ENCODE assay signal across 13 cellular contexts in the genomic region with DNA sequence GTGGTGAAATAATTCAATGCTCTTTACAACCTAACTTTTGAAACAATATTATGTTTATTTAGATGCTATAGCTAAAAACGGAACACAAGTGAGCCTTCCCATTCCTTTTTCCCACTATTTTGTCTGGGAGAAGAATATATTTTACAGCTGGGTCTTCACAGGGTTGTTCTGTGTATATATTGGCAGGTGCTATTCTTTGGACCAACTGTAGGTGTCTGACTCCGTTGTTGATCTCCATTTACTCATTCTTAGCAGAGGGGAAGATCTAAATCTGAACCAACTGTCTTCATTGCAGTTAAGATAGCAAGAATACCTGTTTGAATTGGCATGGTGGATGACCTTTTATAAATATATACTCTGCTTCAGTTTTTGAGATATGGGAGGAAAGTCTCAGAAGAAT.
DNase-seq lines count a peak whose midpoint lies in the region; ATAC-seq and TF ChIP-seq lines count a peak whose summit lies in the region.
"Had no signal": no experiment of that assay in that cellular context is flagged by ENCODE, and none has a peak within 500 bp of the region (broad histone marks: within the 10 kb centered on the region; RNA-seq: fewer than 3 reads in every experiment).

No MANE protein-coding gene starts in this region.

- in situ Hi-C loops in Panc1 (cut with HindIII; ENCODE audit: low pct_unique_long_range_greater_than_20kb, low sequenced_read_pairs): no loop called here

- no peak overlapping the region for H3K4me3 Mint-ChIP-seq in neural crest cell
- H3K4me3 Mint-ChIP-seq in activated CD4-positive, alpha-beta memory T cell treated with anti-CD3 and anti-CD28 coated beads for 36 hours: no peak overlapping the region
- H3K4me3 Mint-ChIP-seq: activated naive CD4-positive, alpha-beta T cell treated with anti-CD3 and anti-CD28 coated beads, Interleukin-2, amount 50 U/mL, for 24 hours had no signal

- no peaks in the 10 kb centered on the region for H3K36me3 Mint-ChIP-seq in neural crest cell (ENCODE audit: low read depth)
- H3K36me3 Mint-ChIP-seq in activated CD4-positive, alpha-beta memory T cell treated with anti-CD3 and anti-CD28 coated beads for 36 hours: no peaks in the 10 kb centered on the region

- no peak overlapping the region for H3K4me3 ChIP-seq in Panc1 (ENCODE audit: low read depth in 2 of 2, low read length in 2 of 2)
- H3K4me3 ChIP-seq: A549, testis had no signal

- H3K9me3 ChIP-seq in Panc1 (ENCODE audit: control insufficient read depth, insufficient read depth, low read depth, low read length): no peaks in the 10 kb centered on the region
- H3K9me3 ChIP-seq: A549, testis had no signal

- POLR2A ChIA-PET in Panc1 (lab: Charles Lee): no interaction called here
- POLR2A ChIA-PET in activated CD4-positive, alpha-beta memory T cell treated with anti-CD3 and anti-CD28 coated beads for 36 hours (lab: Charles Lee): no interaction called here

- H3K36me3 ChIP-seq in Panc1 (ENCODE audit: control insufficient read depth, insufficient read depth, low read length): no peaks in the 10 kb centered on the region

- no peaks in the 10 kb centered on the region for H3K27me3 ChIP-seq in Panc1 (ENCODE audit: control insufficient read depth, insufficient read depth, low read length)
- H3K27me3 ChIP-seq: testis had no signal

- CTCF ChIA-PET in Panc1 (lab: Charles Lee): no interaction called here
- CTCF ChIA-PET in activated CD4-positive, alpha-beta memory T cell treated with anti-CD3 and anti-CD28 coated beads for 36 hours (lab: Charles Lee): no interaction called here

- H3K4me1 Mint-ChIP-seq in neural crest cell: no peaks in the 10 kb centered on the region
- no peaks in the 10 kb centered on the region for H3K4me1 Mint-ChIP-seq in activated CD4-positive, alpha-beta memory T cell treated with anti-CD3 and anti-CD28 coated beads for 36 hours (ENCODE audit: low read depth)

- peak; percentile 72 for DNase-seq in NCI-H187 treated with DMSO at 0.1 percent for 48 hours (lab: John Stamatoyannopoulos, UW)
- DNase-seq in NCI-H187 (lab: John Stamatoyannopoulos, UW): no peak
- no peak for DNase-seq in Panc1 (ENCODE audit: low read depth, low spot score)
- DNase-seq in neural crest cell (ENCODE audit: low read depth, low spot score): no peak
- no peak for DNase-seq in activated CD4-positive, alpha-beta memory T cell treated with anti-CD3 and anti-CD28 coated beads for 36 hours
- no peak for DNase-seq in NCI-H1694 treated with DMSO at 0.1 percent for 48 hours (lab: John Stamatoyannopoulos, UW)
- DNase-seq: mesenchymal stem cell, NCI-H748 treated with DMSO at 0.1 percent for 48 hours, testis had no signal

- ATAC-seq in HG02840 (IDR thresholded peaks at IDR 0.05; ENCODE audit: low FRiP score, unreplicated experiment) (peak; percentile 73), Panc1 (no peak), HG03196 (IDR thresholded peaks at IDR 0.05; ENCODE audit: unreplicated experiment) (no peak)

- no peaks in the 10 kb centered on the region for H3K9me3 Mint-ChIP-seq in neural crest cell
- no peaks in the 10 kb centered on the region for H3K9me3 Mint-ChIP-seq in activated CD4-positive, alpha-beta memory T cell treated with anti-CD3 and anti-CD28 coated beads for 36 hours

- no TSS peak for BruUV-seq in Panc1 (replicated peaks; lab: Mats Ljungman, UMichigan)

- no peak overlapping the region for H3K27ac Mint-ChIP-seq in neural crest cell (ENCODE audit: unreplicated experiment)
- no peak overlapping the region for H3K27ac Mint-ChIP-seq in activated CD4-positive, alpha-beta memory T cell treated with anti-CD3 and anti-CD28 coated beads for 36 hours
- H3K27ac Mint-ChIP-seq: activated naive CD4-positive, alpha-beta T cell treated with anti-CD3 and anti-CD28 coated beads, Interleukin-2, amount 50 U/mL, for 24 hours had no signal

- TF ChIP-seq CTCF in Panc1 (IDR thresholded peaks at IDR 0.05) (peak; percentile 5; the same call in 1 of the 2 replicates), neural crest cell (conservative IDR thresholded peaks at IDR 0.05) (peak; percentile 12)

- no peaks in the 10 kb centered on the region for H3K4me1 ChIP-seq in Panc1 (ENCODE audit: control insufficient read depth, insufficient read depth, low read length)
- H3K4me1 ChIP-seq: A549, testis had no signal

- intact Hi-C loops in Panc1 (cut with micrococcal nuclease; ENCODE audit: unreplicated experiment): no loop called here
- intact Hi-C loops in activated CD4-positive, alpha-beta memory T cell treated with anti-CD3 and anti-CD28 coated beads for 36 hours (cut with micrococcal nuclease): no loop called here

- H3K27ac ChIP-seq in Panc1 (ENCODE audit: low read length): no peak overlapping the region
- H3K27ac ChIP-seq: A549, testis had no signal

- H3K27me3 Mint-ChIP-seq in neural crest cell (ENCODE audit: low read depth): peaks cover 2% of the 10 kb centered on the region
- no peaks in the 10 kb centered on the region for H3K27me3 Mint-ChIP-seq in activated CD4-positive, alpha-beta memory T cell treated with anti-CD3 and anti-CD28 coated beads for 36 hours
- H3K27me3 Mint-ChIP-seq: activated naive CD4-positive, alpha-beta T cell treated with anti-CD3 and anti-CD28 coated beads, Interleukin-2, amount 50 U/mL, for 24 hours had no signal
